In genomic region chr6:158647501-158647900, GRCh38 we compare ENCODE assay signal across 13 cellular contexts. TPM values are rescaled to one million over a fixed set of nuclear protein-coding genes. Genes with fewer than 3 reads are reported as not detected.
A peak's percentile ranks its signal among the peaks of the same experiment; 100 is the strongest.
DNase-seq lines count a peak whose midpoint lies in the region; ATAC-seq and TF ChIP-seq lines count a peak whose summit lies in the region.
"Had no signal": no experiment of that assay in that cellular context is flagged by ENCODE, and none has a peak within 500 bp of the region (broad histone marks: within the 10 kb centered on the region; RNA-seq: fewer than 3 reads in every experiment).

No MANE protein-coding gene starts in this region.

- intact Hi-C loops in upper lobe of right lung (cut with DNase I), result no loop called here

- DNase-seq in T-helper 2 cell treated with Interferon-gamma antibody and Interleukin-4, amounts not matched to agents 5 μg/mL and 100 μg/mL, for 36 hours (ENCODE audit: low spot score), result no peak
- DNase-seq in T-helper 2 cell (no peak), EH (ENCODE audit: low read depth) (peak; percentile 75), kidney tubule cell (ENCODE audit: low spot score) (peak; percentile 67), upper lobe of right lung (no peak), NCI-H1417 treated with DMSO at 0.1 percent for 48 hours (lab: John Stamatoyannopoulos, UW) (no peak)
- DNase-seq in activated CD8-positive, alpha-beta memory T cell treated with anti-CD3 and anti-CD28 coated beads, Interleukin-2, amount 50 U/mL, for 48 hours, result peak; percentile 25
- DNase-seq: activated CD4-positive, alpha-beta T cell treated with anti-CD3 and anti-CD28 coated beads for 1 hour; NCI-H1436; pancreas had no signal

- H3K4me1 Mint-ChIP-seq in T-helper 2 cell treated with Interferon-gamma antibody and Interleukin-4, amounts not matched to agents 5 μg/mL and 100 μg/mL, for 36 hours (ENCODE audit: low read depth), result peaks cover 55% of the 10 kb centered on the region

- no peaks in the 10 kb centered on the region for H3K36me3 ChIP-seq in upper lobe of right lung
- H3K36me3 ChIP-seq: pancreas had no signal

- peaks cover 19% of the 10 kb centered on the region for H3K36me3 Mint-ChIP-seq in T-helper 2 cell treated with Interferon-gamma antibody and Interleukin-4, amounts not matched to agents 5 μg/mL and 100 μg/mL, for 36 hours (ENCODE audit: low read depth)
- H3K36me3 Mint-ChIP-seq: memory B cell had no signal

- H3K27me3 ChIP-seq in upper lobe of right lung, result no peaks in the 10 kb centered on the region
- H3K27me3 ChIP-seq: pancreas had no signal

- no peaks in the 10 kb centered on the region for H3K9me3 Mint-ChIP-seq in T-helper 2 cell treated with Interferon-gamma antibody and Interleukin-4, amounts not matched to agents 5 μg/mL and 100 μg/mL, for 36 hours
- H3K9me3 Mint-ChIP-seq: memory B cell had no signal

- TF ChIP-seq CTCF in upper lobe of right lung (IDR thresholded peaks at IDR 0.05), result no peak

- no peak overlapping the region for H3K4me3 ChIP-seq in upper lobe of right lung
- H3K4me3 ChIP-seq: coronary artery, pancreas had no signal

- H3K27ac ChIP-seq in upper lobe of right lung, result no peak overlapping the region
- H3K27ac ChIP-seq: pancreas had no signal

- peaks cover 34% of the 10 kb centered on the region for H3K4me1 ChIP-seq in upper lobe of right lung

- ATAC-seq in GM19397 (IDR thresholded peaks at IDR 0.05; ENCODE audit: unreplicated experiment) (no peak), upper lobe of right lung (no peak)
- ATAC-seq: pancreas had no signal

- H3K4me3 Mint-ChIP-seq in T-helper 2 cell treated with Interferon-gamma antibody and Interleukin-4, amounts not matched to agents 5 μg/mL and 100 μg/mL, for 36 hours, result no peak overlapping the region
- H3K4me3 Mint-ChIP-seq: memory B cell had no signal

- H3K9me3 ChIP-seq in upper lobe of right lung, result no peaks in the 10 kb centered on the region
- H3K9me3 ChIP-seq: pancreas had no signal

- H3K27me3 Mint-ChIP-seq in T-helper 2 cell treated with Interferon-gamma antibody and Interleukin-4, amounts not matched to agents 5 μg/mL and 100 μg/mL, for 36 hours (ENCODE audit: low read depth), result no peaks in the 10 kb centered on the region
- H3K27me3 Mint-ChIP-seq: memory B cell had no signal

- H3K27ac Mint-ChIP-seq in T-helper 2 cell treated with Interferon-gamma antibody and Interleukin-4, amounts not matched to agents 5 μg/mL and 100 μg/mL, for 36 hours, result peak overlapping the region; percentile 36
- H3K27ac Mint-ChIP-seq: memory B cell had no signal

RNA-seq across cellular contexts. Expression of gene SYTL3, which starts 2.4 kb away (rescaled TPM):
- total RNA-seq in upper lobe of right lung, result 8.7 TPM

RNA-seq across cellular contexts. Expression of gene DYNLT1, which starts 3.0 kb away (rescaled TPM):
- total RNA-seq in upper lobe of right lung, result 104 TPM

Comparison
In these comparisons a context has a peak if more than half of its experiments do, and no peak if none do; other contexts are left out.
1. DNase-seq: peak in EH (single experiment), activated CD8-positive, alpha-beta memory T cell treated with anti-CD3 and anti-CD28 coated beads, Interleukin-2, amount 50 U/mL, for 48 hours (single experiment) and kidney tubule cell (single experiment); none in T-helper 2 cell treated with Interferon-gamma antibody and Interleukin-4, amounts not matched to agents 5 μg/mL and 100 μg/mL, for 36 hours (single experiment), T-helper 2 cell (0 of 5), upper lobe of right lung (single experiment) and NCI-H1417 treated with DMSO at 0.1 percent for 48 hours (single experiment).